Comparison of ENCODE assay signal across 9 cellular contexts in genomic region chr20:63775096-63775978, GRCh38. TPM values are rescaled to one million over a fixed set of nuclear protein-coding genes. Genes with fewer than 3 reads are reported as not detected.
DNase-seq lines count a peak whose midpoint lies in the region; ATAC-seq and TF ChIP-seq lines count a peak whose summit lies in the region.
"Had no signal": no experiment of that assay in that cellular context is flagged by ENCODE, and none has a peak within 500 bp of the region (broad histone marks: within the 10 kb centered on the region; RNA-seq: fewer than 3 reads in every experiment).

No MANE protein-coding gene starts in this region.

- no peaks in the 10 kb centered on the region for H3K9me3 ChIP-seq in tibial artery

- ATAC-seq in left lobe of liver: peak; percentile 26

- H3K9me3 Mint-ChIP-seq in chondrocyte (ENCODE audit: low read depth): no peaks in the 10 kb centered on the region
- H3K9me3 Mint-ChIP-seq: dendritic cell treated with granulocyte-macrophage colony-stimulating factor and Interleukin-4, amounts not matched to agents 40 ng/mL and 50 ng/mL, for 4 days had no signal

- no peak overlapping the region for H3K27ac Mint-ChIP-seq in chondrocyte (ENCODE audit: unreplicated experiment)
- H3K27ac Mint-ChIP-seq: dendritic cell treated with granulocyte-macrophage colony-stimulating factor and Interleukin-4, amounts not matched to agents 40 ng/mL and 50 ng/mL, for 4 days had no signal

- DNase-seq in AG20443 (ENCODE audit: low spot score): peak; percentile 78
- peak; percentile 53 for DNase-seq in NCI-H1105 (lab: John Stamatoyannopoulos, UW)
- DNase-seq in chondrocyte (ENCODE audit: low spot score): no peak
- DNase-seq in left lobe of liver (ENCODE audit: low spot score): no peak
- no peak for DNase-seq in tibial artery
- no peak for DNase-seq in NCI-H1092 (lab: John Stamatoyannopoulos, UW)
- no peak for DNase-seq in OCI-M1 (lab: John Stamatoyannopoulos, UW)
- no peak for DNase-seq in DMS 273 (lab: John Stamatoyannopoulos, UW; ENCODE audit: unreplicated experiment)

- no peaks in the 10 kb centered on the region for H3K36me3 Mint-ChIP-seq in chondrocyte (ENCODE audit: low read depth)

- H3K27me3 ChIP-seq in tibial artery: peaks cover 0 to 18% of the 10 kb centered on the region in 2 donors

- H3K27ac ChIP-seq in tibial artery: no peak overlapping the region

- peak overlapping the region in 1 of 2 donors; percentile 15 for H3K4me3 ChIP-seq in tibial artery

- peaks cover 15% of the 10 kb centered on the region for H3K4me1 Mint-ChIP-seq in chondrocyte (ENCODE audit: low read depth)

- peak overlapping the region; percentile 58 for H3K4me3 Mint-ChIP-seq in chondrocyte (ENCODE audit: unreplicated experiment)
- H3K4me3 Mint-ChIP-seq: dendritic cell treated with granulocyte-macrophage colony-stimulating factor and Interleukin-4, amounts not matched to agents 40 ng/mL and 50 ng/mL, for 4 days had no signal

- intact Hi-C loops in tibial artery (cut with DNase I; ENCODE audit: low total_unique reads): no loop called here

- peaks cover 0 to 6% (median 2%) of the 10 kb centered on the region in 4 donors for H3K4me1 ChIP-seq in tibial artery

- TF ChIP-seq CTCF in chondrocyte (IDR thresholded peaks at IDR 0.05): peak; percentile 93
- TF ChIP-seq CTCF in tibial artery (IDR thresholded peaks at IDR 0.05): peak; percentile 40 to 61

- peaks cover 0 to 10% (median 0%) of the 10 kb centered on the region in 3 donors for H3K36me3 ChIP-seq in tibial artery

- no peaks in the 10 kb centered on the region for H3K27me3 Mint-ChIP-seq in chondrocyte (ENCODE audit: low read depth)

RNA-seq across cellular contexts. Expression of gene SLC2A4RG, which starts 35.8 kb away (rescaled TPM):
- 90.7 to 105 TPM (median 101 TPM) in 3 replicates for total RNA-seq in chondrocyte
- 195 TPM for total RNA-seq in left lobe of liver

RNA-seq across cellular contexts. Expression of gene LIME1, which starts 38.9 kb away (rescaled TPM):
- total RNA-seq in chondrocyte (6.8 to 9.7 TPM (median 7.1 TPM) in 3 replicates), left lobe of liver (122 TPM)

RNA-seq across cellular contexts. Expression of gene ZBTB46, which starts 55.7 kb away (rescaled TPM):
- total RNA-seq in chondrocyte: 5.9 to 8.3 TPM (median 6.0 TPM) in 3 replicates
- total RNA-seq in left lobe of liver: 4.7 TPM

Comparison
In these comparisons a context has a peak if more than half of its experiments do, and no peak if none do; other contexts are left out.
1. DNase-seq: peak in AG20443 (single experiment) and NCI-H1105 (single experiment); none in chondrocyte (single experiment), left lobe of liver (single experiment), tibial artery (0 of 2), NCI-H1092 (single experiment), OCI-M1 (single experiment) and DMS 273 (single experiment).
2. RNA of gene LIME1, which starts 38.9 kb away (total RNA-seq): 122 TPM in left lobe of liver (single experiment); 6.8 to 9.7 TPM in chondrocyte; every median in the first group is over 10 times any median in the second.